In the genomic region with DNA sequence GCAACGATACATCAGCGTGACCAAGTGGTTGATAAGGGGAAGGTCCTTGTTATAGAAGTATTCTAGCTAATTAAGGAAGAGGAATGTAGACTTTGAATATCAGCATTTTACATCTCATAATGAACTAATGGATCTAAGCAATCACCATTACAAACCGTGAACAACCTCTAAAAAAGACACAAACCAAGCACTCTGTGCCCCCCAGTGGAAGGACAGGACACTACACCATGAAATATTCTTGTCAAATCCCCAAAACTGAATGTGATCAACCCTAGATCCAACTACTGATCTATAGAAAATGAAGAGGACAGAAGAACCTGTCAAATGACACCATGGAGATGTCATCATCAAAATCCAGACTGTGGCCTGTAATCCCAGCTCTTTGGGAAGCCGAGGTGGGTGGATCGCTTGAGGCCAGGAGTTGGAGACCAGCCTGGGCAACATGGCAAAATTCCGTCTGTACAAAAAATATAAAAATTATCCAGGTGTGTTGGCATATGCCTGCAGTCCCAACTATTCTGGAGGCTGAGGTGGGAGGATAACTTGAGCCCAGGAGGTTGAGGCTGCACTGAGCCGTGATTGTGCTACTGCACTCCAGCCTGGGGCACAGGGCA, we compare ENCODE assay signal across 8 cellular contexts.
DNase-seq lines count a peak whose midpoint lies in the region; ATAC-seq and TF ChIP-seq lines count a peak whose summit lies in the region.

No MANE protein-coding gene starts in this region.

- no peaks in the 10 kb centered on the region for H3K27me3 ChIP-seq in CD8-positive, alpha-beta memory T cell (ENCODE audit: insufficient read depth, low read length, poor library complexity, severe bottlenecking)
- no peaks in the 10 kb centered on the region for H3K27me3 ChIP-seq in smooth muscle cell (ENCODE audit: low read depth)

- no peak overlapping the region for H3K27ac ChIP-seq in CD8-positive, alpha-beta memory T cell (ENCODE audit: low read depth, low read length)
- H3K27ac ChIP-seq in smooth muscle cell (ENCODE audit: low read depth): no peak overlapping the region

- no peak for ATAC-seq in GM19397 (IDR thresholded peaks at IDR 0.05; ENCODE audit: unreplicated experiment)

- H3K79me2 ChIP-seq in smooth muscle cell (ENCODE audit: low read depth): no peaks in the 10 kb centered on the region

- WGBS in smooth muscle cell (ENCODE audit: low lambda C conversion rate): 79% methylated on average over 7 of the region's 7 CpGs

- DNase-seq in CD8-positive, alpha-beta memory T cell: peak; percentile 33 to 66 (median 53)
- DNase-seq in GM19240 (ENCODE audit: insufficient read length, low spot score) (peak; percentile 21), NCI-H748 (lab: John Stamatoyannopoulos, UW; ENCODE audit: unreplicated experiment) (peak; percentile 56), fibroblast of mammary gland (ENCODE audit: low read depth) (peak; percentile 47), smooth muscle cell (lab: John Stamatoyannopoulos, UW; ENCODE audit: unreplicated experiment) (no peak), NCI-H774 (lab: John Stamatoyannopoulos, UW) (no peak)
- DNase-seq in activated CD8-positive, alpha-beta memory T cell treated with anti-CD3 and anti-CD28 coated beads, Interleukin-2, amount 50 U/mL, for 4 hours: peak; percentile 65

- H2AFZ ChIP-seq in smooth muscle cell (ENCODE audit: low read depth): no peak overlapping the region

- TF ChIP-seq CTCF in fibroblast of mammary gland (conservative IDR thresholded peaks at IDR 0.05; ENCODE audit: control insufficient read depth, insufficient read depth, low read depth, low read length) (peak; percentile 67), smooth muscle cell (IDR thresholded peaks at IDR 0.05; ENCODE audit: borderline replicate concordance, insufficient read depth, poor library complexity, severe bottlenecking) (peak; percentile 54)

- no peaks in the 10 kb centered on the region for H3K9me3 ChIP-seq in CD8-positive, alpha-beta memory T cell (ENCODE audit: low read length)
- no peaks in the 10 kb centered on the region for H3K9me3 ChIP-seq in smooth muscle cell (replicated peaks; ENCODE audit: low read depth)

- no peaks in the 10 kb centered on the region for H4K20me1 ChIP-seq in smooth muscle cell (ENCODE audit: low read depth)

- no peaks in the 10 kb centered on the region for H3K36me3 Mint-ChIP-seq in CD8-positive, alpha-beta memory T cell

- no peaks in the 10 kb centered on the region for H3K36me3 ChIP-seq in CD8-positive, alpha-beta memory T cell (ENCODE audit: insufficient read depth, low read length)
- no peaks in the 10 kb centered on the region for H3K36me3 ChIP-seq in smooth muscle cell (ENCODE audit: low read depth)

- POLR2A ChIA-PET in CD8-positive, alpha-beta memory T cell (lab: Charles Lee): interaction anchor here (1.0 kb wide), 1 partner anchor 89 kb away, joined by 4 read pairs; no protein-coding TSS in a partner anchor

- peaks cover 0 to 6% of the 10 kb centered on the region in 2 donors for H3K27me3 Mint-ChIP-seq in CD8-positive, alpha-beta memory T cell

- H3F3A ChIP-seq in smooth muscle cell (ENCODE audit: low read depth): no peaks in the 10 kb centered on the region

- H3K4me3 ChIP-seq in CD8-positive, alpha-beta memory T cell (ENCODE audit: low read length): no peak overlapping the region
- no peak overlapping the region for H3K4me3 ChIP-seq in fibroblast of mammary gland (ENCODE audit: control insufficient read depth, low read depth, low read length)
- H3K4me3 ChIP-seq in smooth muscle cell: no peak overlapping the region

- peaks cover 0 to 12% (median 11%) of the 10 kb centered on the region in 3 donors for H3K4me1 Mint-ChIP-seq in CD8-positive, alpha-beta memory T cell

- CTCF ChIA-PET in CD8-positive, alpha-beta memory T cell (lab: Charles Lee): interaction anchor here (0.6 to 3.0 kb wide), 24 partner anchors 9 to 306 kb away, joined by 3 to 40 read pairs (median 4); a partner anchor contains a TSS

- no peaks in the 10 kb centered on the region for H3K9me3 Mint-ChIP-seq in CD8-positive, alpha-beta memory T cell

- no peak overlapping the region for H3K9ac ChIP-seq in smooth muscle cell (ENCODE audit: low read depth)

- no peak overlapping the region for H3K27ac Mint-ChIP-seq in CD8-positive, alpha-beta memory T cell

- no peak overlapping the region for H3K4me2 ChIP-seq in smooth muscle cell

- H3K4me1 ChIP-seq in CD8-positive, alpha-beta memory T cell (ENCODE audit: insufficient read depth, low read length): no peaks in the 10 kb centered on the region
- no peaks in the 10 kb centered on the region for H3K4me1 ChIP-seq in smooth muscle cell (ENCODE audit: low read depth)

- no peak overlapping the region for H3K4me3 Mint-ChIP-seq in CD8-positive, alpha-beta memory T cell

Comparison
In these comparisons a context has a peak if more than half of its experiments do, and no peak if none do; other contexts are left out.
1. DNase-seq: peak in CD8-positive, alpha-beta memory T cell (5 of 5), GM19240 (single experiment), NCI-H748 (single experiment), activated CD8-positive, alpha-beta memory T cell treated with anti-CD3 and anti-CD28 coated beads, Interleukin-2, amount 50 U/mL, for 4 hours (single experiment) and fibroblast of mammary gland (single experiment); none in smooth muscle cell (single experiment) and NCI-H774 (single experiment).